In genomic region chr18:62716679-62717058, GRCh38 we compare ENCODE assay signal across 1 cellular context.
TF ChIP-seq lines count a peak whose summit lies in the region.

No MANE protein-coding gene starts in this region.

TF ChIP-seq in HCT116, 20 proteins besides CTCF, POLR2A, EP300 and RAD21 (continued from another document):
- TF ChIP-seq ATF3 (IDR thresholded peaks at IDR 0.05) (no peak), CBX3 (IDR thresholded peaks at IDR 0.05; ENCODE audit: low read depth) (no peak), MAX (IDR thresholded peaks at IDR 0.05) (no peak), SP1 (IDR thresholded peaks at IDR 0.05; ENCODE audit: low read depth) (no peak), EZH2 (IDR thresholded peaks at IDR 0.05) (no peak), EGR1 (IDR thresholded peaks at IDR 0.05; ENCODE audit: low read depth) (no peak), ZNF274 (IDR thresholded peaks at IDR 0.05; ENCODE audit: low read depth, low read length) (no peak), YY1 (IDR thresholded peaks at IDR 0.05; ENCODE audit: extremely low read depth, insufficient replicate concordance, low read depth, low read length) (no peak), ZBTB33 (IDR thresholded peaks at IDR 0.05; ENCODE audit: extremely low read depth, insufficient replicate concordance, low read length) (no peak), EZH2phosphoT487 (IDR thresholded peaks at IDR 0.05; ENCODE audit: borderline replicate concordance) (no peak)
